Comparison of ENCODE assay signal across 12 cellular contexts in the genomic region with DNA sequence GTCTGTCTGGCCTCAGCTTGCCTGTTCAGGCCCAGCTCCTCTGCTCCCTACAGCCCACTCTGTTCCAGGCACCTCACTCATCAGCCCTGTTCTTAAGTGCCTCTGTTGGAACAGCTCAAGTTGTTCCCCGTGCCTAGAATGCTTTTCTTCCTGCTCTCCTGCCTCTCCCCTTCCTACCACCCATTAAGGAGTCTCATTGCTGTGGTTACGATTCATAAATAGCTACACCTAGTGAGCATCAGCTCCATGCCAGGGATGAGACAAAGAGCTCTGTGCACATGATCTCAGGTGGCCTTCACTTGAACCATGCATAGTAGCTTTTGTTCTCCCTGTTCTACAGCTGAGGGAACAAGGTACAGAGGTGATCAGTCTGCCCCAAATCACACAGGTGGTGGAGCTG. TPM values are rescaled to one million over a fixed set of nuclear protein-coding genes. Genes with fewer than 3 reads are reported as not detected.
DNase-seq lines count a peak whose midpoint lies in the region; ATAC-seq and TF ChIP-seq lines count a peak whose summit lies in the region.
"Had no signal": no experiment of that assay in that cellular context is flagged by ENCODE, and none has a peak within 500 bp of the region (broad histone marks: within the 10 kb centered on the region; RNA-seq: fewer than 3 reads in every experiment).

No MANE protein-coding gene starts in this region.

- BruUV-seq in MCF 10A (replicated peaks; lab: Mats Ljungman, UMichigan): no TSS peak

- POLR2A ChIA-PET in MCF 10A (lab: Yijun Ruan, JAX): interaction anchor here (0.6 to 1.1 kb wide), 3 partner anchors 10 to 62 kb away, joined by 3 to 4 read pairs (median 3); no protein-coding TSS in a partner anchor

- DNase-seq in breast epithelium (ENCODE audit: low spot score in 2 of 2) (peak in 1 of 2 donors; percentile 62), MCF 10A (ENCODE audit: unreplicated experiment) (no peak), SW480 (ENCODE audit: low spot score) (peak; percentile 67), immature natural killer cell (no peak), thoracic aorta (ENCODE audit: low spot score) (no peak), GM23338 (ENCODE audit: low spot score) (no peak), tibial nerve (ENCODE audit: low spot score in 2 of 2) (no peak)
- DNase-seq: kidney glomerular epithelial cell, NCI-H1436 had no signal

- no peak for TF ChIP-seq EP300 in tibial nerve (IDR thresholded peaks at IDR 0.05)

- H3K36me3 Mint-ChIP-seq in MCF 10A (ENCODE audit: insufficient read depth, unreplicated experiment): no peaks in the 10 kb centered on the region
- H3K36me3 Mint-ChIP-seq in immature natural killer cell: no peaks in the 10 kb centered on the region
- H3K36me3 Mint-ChIP-seq in GM23338 (ENCODE audit: low read depth): no peaks in the 10 kb centered on the region

- no peaks in the 10 kb centered on the region for H3F3A ChIP-seq in GM23338 (replicated peaks; ENCODE audit: low read depth)

- ATAC-seq in thoracic aorta (ENCODE audit: insufficient number of reproducible peaks, low FRiP score, low read depth) (no peak), GM23338 (no peak), HG03039 (IDR thresholded peaks at IDR 0.05; ENCODE audit: unreplicated experiment) (no peak)

- 66 to 82% methylated on average over 2 of the region's 2 CpGs for WGBS in tibial nerve, 2 donors

- H3K27me3 ChIP-seq in breast epithelium (no peaks in the 10 kb centered on the region), thoracic aorta (replicated peaks; ENCODE audit: insufficient read depth) (no peaks in the 10 kb centered on the region), GM23338 (ENCODE audit: insufficient read depth) (peaks cover 49% of the 10 kb centered on the region), tibial nerve (peaks cover 0 to 11% of the 10 kb centered on the region in 2 donors)

- H3K79me2 ChIP-seq in GM23338 (replicated peaks; ENCODE audit: insufficient read depth): no peaks in the 10 kb centered on the region

- TF ChIP-seq CTCF in breast epithelium (IDR thresholded peaks at IDR 0.05): no peak
- no peak for TF ChIP-seq CTCF in MCF 10A (IDR thresholded peaks at IDR 0.05; ENCODE audit: unreplicated experiment)
- TF ChIP-seq CTCF in thoracic aorta (IDR thresholded peaks at IDR 0.05): no peak
- no peak for TF ChIP-seq CTCF in GM23338 (conservative IDR thresholded peaks at IDR 0.05; ENCODE audit: low read depth in 2 of 2)
- no peak for TF ChIP-seq CTCF in tibial nerve (IDR thresholded peaks at IDR 0.05)

- H3K4me3 Mint-ChIP-seq in MCF 10A (ENCODE audit: unreplicated experiment) (no peak overlapping the region), immature natural killer cell (peak overlapping the region; percentile 78 to 84 (median 82)), GM23338 (no peak overlapping the region; the same call in 2 of the 3 replicates)

- H3K4me1 ChIP-seq in breast epithelium: no peaks in the 10 kb centered on the region
- H3K4me1 ChIP-seq in thoracic aorta (ENCODE audit: control insufficient read depth in 1 of 2, low read depth in 2 of 2): no peaks in the 10 kb centered on the region
- H3K4me1 ChIP-seq in GM23338 (ENCODE audit: insufficient read depth): no peaks in the 10 kb centered on the region
- H3K4me1 ChIP-seq in tibial nerve: peaks cover 0 to 18% (median 0%) of the 10 kb centered on the region in 4 donors

- H3K9me3 ChIP-seq in breast epithelium: no peaks in the 10 kb centered on the region
- H3K9me3 ChIP-seq in thoracic aorta: no peaks in the 10 kb centered on the region
- no peaks in the 10 kb centered on the region for H3K9me3 ChIP-seq in tibial nerve

- no peaks in the 10 kb centered on the region for H3K36me3 ChIP-seq in breast epithelium
- no peaks in the 10 kb centered on the region for H3K36me3 ChIP-seq in thoracic aorta
- H3K36me3 ChIP-seq in GM23338 (ENCODE audit: insufficient read depth): no peaks in the 10 kb centered on the region
- peaks cover 0 to 19% (median 0%) of the 10 kb centered on the region in 3 donors for H3K36me3 ChIP-seq in tibial nerve

- no peak overlapping the region for H3K27ac Mint-ChIP-seq in MCF 10A (ENCODE audit: low read depth, unreplicated experiment)
- H3K27ac Mint-ChIP-seq in immature natural killer cell: peak overlapping the region; percentile 65 to 89 (median 76)
- no peak overlapping the region for H3K27ac Mint-ChIP-seq in GM23338

- H3K27me3 Mint-ChIP-seq in MCF 10A (ENCODE audit: insufficient read depth, unreplicated experiment) (peaks cover 13% of the 10 kb centered on the region), immature natural killer cell (ENCODE audit: low read depth in 3 of 3) (peaks cover 0 to 6% (median 2%) of the 10 kb centered on the region in 3 donors), GM23338 (ENCODE audit: insufficient read depth, low read depth, poor library complexity) (peaks cover 47% of the 10 kb centered on the region)

- no peaks in the 10 kb centered on the region; the same call in 1 of the 2 replicates for H4K20me1 ChIP-seq in GM23338 (replicated peaks; ENCODE audit: insufficient read depth)

- no peak overlapping the region for H2AFZ ChIP-seq in GM23338
- H2AFZ ChIP-seq: PC-9 had no signal

- H3K4me3 ChIP-seq in breast epithelium: no peak overlapping the region
- no peak overlapping the region for H3K4me3 ChIP-seq in thoracic aorta
- no peak overlapping the region for H3K4me3 ChIP-seq in GM23338
- H3K4me3 ChIP-seq in tibial nerve: no peak overlapping the region
- H3K4me3 ChIP-seq: PC-9 had no signal

- H3K9me3 Mint-ChIP-seq in MCF 10A (ENCODE audit: unreplicated experiment) (no peaks in the 10 kb centered on the region), immature natural killer cell (peaks cover 0 to 1% (median 0%) of the 10 kb centered on the region in 6 donors), GM23338 (no peaks in the 10 kb centered on the region)

- TF ChIP-seq POLR2A in breast epithelium (IDR thresholded peaks at IDR 0.05): no peak
- TF ChIP-seq POLR2A in tibial nerve (IDR thresholded peaks at IDR 0.05): no peak

- H3K4me1 Mint-ChIP-seq in MCF 10A (ENCODE audit: insufficient read depth, unreplicated experiment) (peaks cover 6% of the 10 kb centered on the region), immature natural killer cell (peaks cover 12 to 19% of the 10 kb centered on the region in 2 donors), GM23338 (peaks cover 10% of the 10 kb centered on the region)

- no peak overlapping the region for H3K4me2 ChIP-seq in GM23338
- H3K4me2 ChIP-seq: PC-9 had no signal

- H3K27ac ChIP-seq in breast epithelium (peak overlapping the region; percentile 85 to 91), thoracic aorta (peak overlapping the region; percentile 8 to 60), GM23338 (ENCODE audit: low read depth) (no peak overlapping the region), tibial nerve (no peak overlapping the region)
- H3K27ac ChIP-seq: HL-60, PC-9 had no signal

- H3K9me2 ChIP-seq in GM23338 (ENCODE audit: insufficient read depth): no peaks in the 10 kb centered on the region

- CTCF ChIA-PET in MCF 10A (lab: Yijun Ruan, JAX): interaction anchor here (0.6 to 5.5 kb wide), 10 partner anchors 11 to 120 kb away, joined by 3 to 54 read pairs (median 4); no protein-coding TSS in a partner anchor

- intact Hi-C loops in breast epithelium (cut with DNase I; ENCODE audit: low total_unique reads): loop anchor here (5.0 kb wide), 1 partner anchor 63 kb away; no protein-coding TSS in a partner anchor
- intact Hi-C loops in MCF 10A (cut with micrococcal nuclease): no loop called here

TF ChIP-seq in GM23338, 12 proteins besides CTCF, POLR2A, EP300 and RAD21:
- TF ChIP-seq NANOG (IDR thresholded peaks at IDR 0.05; ENCODE audit: borderline replicate concordance) (no peak), ZNF114 (CRISPR knock-in tag; IDR thresholded peaks at IDR 0.05) (no peak), STAT1 (IDR thresholded peaks at IDR 0.05; ENCODE audit: unreplicated experiment) (no peak), POLR2AphosphoS5 (IDR thresholded peaks at IDR 0.05; ENCODE audit: low read depth) (no peak)
- TF ChIP-seq, protein P1, sequence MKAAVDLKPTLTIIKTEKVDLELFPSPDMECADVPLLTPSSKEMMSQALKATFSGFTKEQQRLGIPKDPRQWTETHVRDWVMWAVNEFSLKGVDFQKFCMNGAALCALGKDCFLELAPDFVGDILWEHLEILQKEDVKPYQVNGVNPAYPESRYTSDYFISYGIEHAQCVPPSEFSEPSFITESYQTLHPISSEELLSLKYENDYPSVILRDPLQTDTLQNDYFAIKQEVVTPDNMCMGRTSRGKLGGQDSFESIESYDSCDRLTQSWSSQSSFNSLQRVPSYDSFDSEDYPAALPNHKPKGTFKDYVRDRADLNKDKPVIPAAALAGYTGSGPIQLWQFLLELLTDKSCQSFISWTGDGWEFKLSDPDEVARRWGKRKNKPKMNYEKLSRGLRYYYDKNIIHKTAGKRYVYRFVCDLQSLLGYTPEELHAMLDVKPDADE (IDR thresholded peaks at IDR 0.05): no peak
TF ChIP-seq in GM23338: peak in this region for 0.

RNA-seq across cellular contexts. Expression of a gene that starts 54.3 kb away (rescaled TPM):
- total RNA-seq in breast epithelium (1 to 10 TPM in 1 of 3 donors, under 1 TPM in 1, not detected in 1; 0.66 to 1.8 TPM), MCF 10A (2022) (not detected in 2 replicates), thoracic aorta (under 1 TPM; 0.14 to 0.41 TPM), tibial nerve (under 1 TPM in 3 of 4 donors, not detected in 1; under 0.01 to 0.30 (median 0.21) TPM)
- polyA plus RNA-seq in immature natural killer cell (under 1 TPM in 1 of 3 donors, not detected in 2; 0.14 TPM), GM23338 (2016; fragmentation: Nextera tagmentation; extraction: Ambion mirVana) (0.08 and 0.17 TPM in 2 replicates)
- 0.10 TPM in 1 of 2 replicates, not detected in the other for total RNA-seq in GM23338 (2014; rRNA removed; shearing (Covaris generic))

Comparison
In these comparisons a context has a peak if more than half of its experiments do, and no peak if none do; other contexts are left out.
1. H3K27ac ChIP-seq: peak in breast epithelium (2 of 2) and thoracic aorta (2 of 2); none in GM23338 (single experiment) and tibial nerve (0 of 4).
2. H3K27ac Mint-ChIP-seq: peak in immature natural killer cell (6 of 6); none in MCF 10A (single experiment) and GM23338 (single experiment).
3. H3K4me3 Mint-ChIP-seq: peak in immature natural killer cell (5 of 5); none in MCF 10A (single experiment) and GM23338 (single experiment).